ENCODE assay signal across 21 cellular contexts in genomic region chr9:136008693-136008997, GRCh38. TPM values are rescaled to one million over a fixed set of nuclear protein-coding genes. Genes with fewer than 3 reads are reported as not detected.
DNase-seq lines count a peak whose midpoint lies in the region; ATAC-seq, FAIRE-seq and TF ChIP-seq lines count a peak whose summit lies in the region.
"Had no signal": no experiment of that assay in that cellular context is flagged by ENCODE, and none has a peak within 500 bp of the region (broad histone marks: within the 10 kb centered on the region; RNA-seq: fewer than 3 reads in every experiment).

No MANE protein-coding gene starts in this region.

- CTCF ChIA-PET in HCT116 (lab: Charles Lee): no interaction called here
- CTCF ChIA-PET in activated naive CD4-positive, alpha-beta T cell treated with anti-CD3 and anti-CD28 coated beads, Interleukin-2, amount 10 ng/mL, durations not matched to agents 7 days and 5 days (lab: Charles Lee): no interaction called here

- TF ChIP-seq RAD21 in HCT116 (IDR thresholded peaks at IDR 0.05; ENCODE audit: low read depth): no peak

- H3K4me3 Mint-ChIP-seq in astrocyte (ENCODE audit: unreplicated experiment) (no peak overlapping the region), osteocyte (ENCODE audit: unreplicated experiment) (no peak overlapping the region)
- no peak overlapping the region for H3K4me3 Mint-ChIP-seq in activated naive CD4-positive, alpha-beta T cell treated with anti-CD3 and anti-CD28 coated beads, Interleukin-2, amount 10 ng/mL, durations not matched to agents 7 days and 5 days
- H3K4me3 Mint-ChIP-seq: activated T-cell treated with anti-CD3 and anti-CD28 coated beads, Interleukin-2, amount 50 U/mL, for 4 hours; central memory CD8-positive, alpha-beta T cell had no signal

- H3K27me3 ChIP-seq in HCT116 (ENCODE audit: insufficient read depth, low read length): no peaks in the 10 kb centered on the region
- H3K27me3 ChIP-seq in astrocyte (ENCODE audit: insufficient read depth, low read length): no peaks in the 10 kb centered on the region
- H3K27me3 ChIP-seq in lower lobe of right lung (ENCODE audit: low read depth): no peaks in the 10 kb centered on the region
- no peaks in the 10 kb centered on the region for H3K27me3 ChIP-seq in spleen (replicated peaks in 1 of 7)
- H3K27me3 ChIP-seq: esophagus squamous epithelium, testis had no signal

- H3K27ac ChIP-seq in HCT116 (ENCODE audit: low read depth, low read length) (peak overlapping the region; percentile 22; the same call in 1 of the 2 replicates), astrocyte (ENCODE audit: low read depth, low read length) (no peak overlapping the region), lower lobe of right lung (peak overlapping the region; percentile 61), spleen (peak overlapping the region in 6 of 8 donors; percentile 9 to 87 (median 71)), coronary artery (peak overlapping the region in 1 of 2 donors; percentile 51)

- H3K79me2 ChIP-seq in HCT116 (ENCODE audit: insufficient read depth, low read length) (no peaks in the 10 kb centered on the region), astrocyte (ENCODE audit: insufficient read depth, low read length) (no peaks in the 10 kb centered on the region)

- H3K36me3 ChIP-seq in HCT116 (ENCODE audit: control insufficient read depth in 1 of 2, insufficient read depth in 2 of 2, low read length in 2 of 2): no peaks in the 10 kb centered on the region; a peak in 1 of 4 replicates
- no peaks in the 10 kb centered on the region for H3K36me3 ChIP-seq in astrocyte (ENCODE audit: insufficient read depth, low read length)
- peaks cover 34% of the 10 kb centered on the region for H3K36me3 ChIP-seq in lower lobe of right lung
- peaks cover 0 to 62% (median 11%) of the 10 kb centered on the region in 6 donors for H3K36me3 ChIP-seq in spleen

- H3K9me3 ChIP-seq in HCT116 (ENCODE audit: control insufficient read depth in 1 of 2, insufficient read depth in 1 of 2, low read depth in 1 of 2, low read length in 2 of 2) (no peaks in the 10 kb centered on the region), astrocyte (ENCODE audit: insufficient read depth, low read depth, low read length) (no peaks in the 10 kb centered on the region), lower lobe of right lung (no peaks in the 10 kb centered on the region), spleen (no peaks in the 10 kb centered on the region)
- H3K9me3 ChIP-seq: esophagus squamous epithelium, mucosa of descending colon, testis had no signal

- 76 to 87% (median 85%) methylated on average over 21 of the region's 21 CpGs for WGBS in spleen, 5 donors

- TF ChIP-seq CTCF in HCT116 (IDR thresholded peaks at IDR 0.05 in 2 of 3, conservative IDR thresholded peaks at IDR 0.05 in 1 of 3; ENCODE audit: borderline replicate concordance in 1 of 3, insufficient read depth in 1 of 3, low read depth in 2 of 3, low read length in 2 of 3): no peak
- no peak for TF ChIP-seq CTCF in astrocyte (IDR thresholded peaks at IDR 0.05; ENCODE audit: insufficient read depth, low read depth, low read length)
- no peak for TF ChIP-seq CTCF in lower lobe of right lung (IDR thresholded peaks at IDR 0.05)
- no peak for TF ChIP-seq CTCF in spleen (IDR thresholded peaks at IDR 0.05 in 8 of 11, conservative IDR thresholded peaks at IDR 0.05 in 3 of 11)
- no peak for TF ChIP-seq CTCF in coronary artery (IDR thresholded peaks at IDR 0.05)
- no peak for TF ChIP-seq CTCF in osteocyte (IDR thresholded peaks at IDR 0.05)

- peak overlapping the region; percentile 6; the same call in 1 of the 2 replicates for H3K4me2 ChIP-seq in HCT116 (ENCODE audit: low read length)
- H3K4me2 ChIP-seq in astrocyte (ENCODE audit: low read length): peak overlapping the region; percentile 36

- TF ChIP-seq POLR2A in HCT116 (IDR thresholded peaks at IDR 0.05; ENCODE audit: borderline replicate concordance, extremely low read depth, insufficient read depth, insufficient read length) (no peak), spleen (IDR thresholded peaks at IDR 0.05) (no peak)

- FAIRE-seq in astrocyte (lab: Jason Lieb, UNC): no peak

- H2AFZ ChIP-seq in HCT116 (ENCODE audit: low read depth, low read length, poor library complexity, severe bottlenecking) (no peak overlapping the region), astrocyte (ENCODE audit: low read depth, low read length) (no peak overlapping the region)

- DNase-seq in HCT116 (ENCODE audit: low read depth, low spot score) (no peak), astrocyte (ENCODE audit: low read depth) (no peak), lower lobe of right lung (no peak), spleen (no peak), coronary artery (ENCODE audit: low spot score) (no peak), osteocyte (ENCODE audit: extremely low spot score, unreplicated experiment) (no peak)
- no peak for DNase-seq in activated naive CD4-positive, alpha-beta T cell treated with anti-CD3 and anti-CD28 coated beads, Interleukin-2, amount 10 ng/mL, durations not matched to agents 7 days and 5 days
- DNase-seq: activated CD8-positive, alpha-beta memory T cell treated with anti-CD3 and anti-CD28 coated beads for 24 hours; activated naive CD4-positive, alpha-beta T cell treated with Interleukin-2 at 50 U/mL for 16 hours; activated T-cell treated with anti-CD3 and anti-CD28 coated beads, Interleukin-2, amount 50 U/mL, for 4 hours; anterior cingulate cortex; DMS79; effector CD8-positive, alpha-beta T cell; esophagus squamous epithelium; mucosa of descending colon; NCI-H510A; RPMI8226; stimulated activated CD4-positive, alpha-beta T cell treated with anti-CD3 and anti-CD28 coated beads, Interleukin-15, amount 100 ng/mL, for 24 hours; testis had no signal

- no peaks in the 10 kb centered on the region for H3K9me2 ChIP-seq in HCT116 (ENCODE audit: insufficient read depth)

- H3K27me3 Mint-ChIP-seq in astrocyte (ENCODE audit: low read depth, unreplicated experiment) (no peaks in the 10 kb centered on the region), osteocyte (ENCODE audit: unreplicated experiment) (no peaks in the 10 kb centered on the region)
- peaks cover 4% of the 10 kb centered on the region for H3K27me3 Mint-ChIP-seq in activated naive CD4-positive, alpha-beta T cell treated with anti-CD3 and anti-CD28 coated beads, Interleukin-2, amount 10 ng/mL, durations not matched to agents 7 days and 5 days
- H3K27me3 Mint-ChIP-seq: central memory CD8-positive, alpha-beta T cell had no signal

- H4K20me1 ChIP-seq in HCT116 (ENCODE audit: insufficient read depth) (no peaks in the 10 kb centered on the region), astrocyte (ENCODE audit: insufficient read depth, low read length) (peaks cover 68% of the 10 kb centered on the region)

- H3K27ac Mint-ChIP-seq in astrocyte (ENCODE audit: unreplicated experiment) (no peak overlapping the region), osteocyte (ENCODE audit: unreplicated experiment) (no peak overlapping the region)
- no peak overlapping the region for H3K27ac Mint-ChIP-seq in activated naive CD4-positive, alpha-beta T cell treated with anti-CD3 and anti-CD28 coated beads, Interleukin-2, amount 10 ng/mL, durations not matched to agents 7 days and 5 days

- H3K4me1 ChIP-seq in HCT116 (ENCODE audit: control insufficient read depth in 1 of 2, insufficient read depth in 2 of 2, low read length in 2 of 2) (peaks cover 9 to 18% of the 10 kb centered on the region in 2 experiments), astrocyte (ENCODE audit: insufficient read depth, low read length) (peaks cover 23% of the 10 kb centered on the region), lower lobe of right lung (peaks cover 43% of the 10 kb centered on the region), spleen (peaks cover 5 to 94% (median 47%) of the 10 kb centered on the region in 6 donors)

- H3K4me3 ChIP-seq in HCT116 (replicated peaks in 1 of 2; ENCODE audit: low read depth in 1 of 2, low read length in 2 of 2) (no peak overlapping the region), astrocyte (ENCODE audit: insufficient read depth, low read depth, low read length) (no peak overlapping the region), lower lobe of right lung (no peak overlapping the region), spleen (no peak overlapping the region), coronary artery (no peak overlapping the region)
- H3K4me3 ChIP-seq: mucosa of descending colon, testis had no signal

- H3K9ac ChIP-seq in HCT116 (ENCODE audit: low read length) (no peak overlapping the region), astrocyte (ENCODE audit: low read length) (no peak overlapping the region)

- ATAC-seq in HCT116 (peak; percentile 6; the same call in 1 of the 2 replicates), lower lobe of right lung (no peak), GM21423 (IDR thresholded peaks at IDR 0.05; ENCODE audit: unreplicated experiment) (no peak)
- ATAC-seq: activated T-cell treated with anti-CD3 and anti-CD28 coated beads, Interleukin-2, amount 50 U/mL, for 4 hours; mucosa of descending colon had no signal

- intact Hi-C loops in HCT116 (cut with micrococcal nuclease): no loop called here
- intact Hi-C loops in lower lobe of right lung (cut with DNase I): no loop called here
- intact Hi-C loops in spleen (cut with DNase I; ENCODE audit: low total_unique reads): no loop called here

- H3K9me3 Mint-ChIP-seq in astrocyte (ENCODE audit: unreplicated experiment) (no peaks in the 10 kb centered on the region), osteocyte (ENCODE audit: unreplicated experiment) (no peaks in the 10 kb centered on the region)
- H3K9me3 Mint-ChIP-seq in activated naive CD4-positive, alpha-beta T cell treated with anti-CD3 and anti-CD28 coated beads, Interleukin-2, amount 10 ng/mL, durations not matched to agents 7 days and 5 days: no peaks in the 10 kb centered on the region
- H3K9me3 Mint-ChIP-seq: activated T-cell treated with anti-CD3 and anti-CD28 coated beads, Interleukin-2, amount 50 U/mL, for 4 hours; central memory CD8-positive, alpha-beta T cell had no signal

- BruUV-seq in HCT116 (replicated peaks; lab: Mats Ljungman, UMichigan): no TSS peak

- RAD21 ChIA-PET in HCT116 (lab: Charles Lee; ENCODE audit: low non-redundant PET in 1 of 2, low total read pairs in 2 of 2, uncharacterized antibody in 2 of 2, unreplicated experiment in 2 of 2): no interaction called here

- H3K36me3 Mint-ChIP-seq in astrocyte (ENCODE audit: low read depth, unreplicated experiment): peaks cover 9% of the 10 kb centered on the region
- peaks cover 5% of the 10 kb centered on the region for H3K36me3 Mint-ChIP-seq in osteocyte (ENCODE audit: unreplicated experiment)
- no peaks in the 10 kb centered on the region for H3K36me3 Mint-ChIP-seq in activated naive CD4-positive, alpha-beta T cell treated with anti-CD3 and anti-CD28 coated beads, Interleukin-2, amount 10 ng/mL, durations not matched to agents 7 days and 5 days

- peaks cover 21% of the 10 kb centered on the region for H3K4me1 Mint-ChIP-seq in astrocyte (ENCODE audit: low read depth, unreplicated experiment)
- peaks cover 50% of the 10 kb centered on the region for H3K4me1 Mint-ChIP-seq in osteocyte (ENCODE audit: unreplicated experiment)
- H3K4me1 Mint-ChIP-seq in activated naive CD4-positive, alpha-beta T cell treated with anti-CD3 and anti-CD28 coated beads, Interleukin-2, amount 10 ng/mL, durations not matched to agents 7 days and 5 days: no peaks in the 10 kb centered on the region

- POLR2A ChIA-PET in HCT116 (lab: Charles Lee): no interaction called here

RNA-seq across cellular contexts. Expression of gene UBAC1, which starts 47.5 kb away (rescaled TPM):
- total RNA-seq in HCT116 (2021; ENCODE audit: unreplicated experiment) (54.8 TPM), astrocyte (31.8 and 32.5 TPM in 2 replicates), lower lobe of right lung (40.3 TPM), spleen (10 to 100 TPM; 32.3 to 45.8 (median 34.0) TPM), osteocyte (38.9 and 41.9 TPM in 2 replicates)
- 37.7 and 48.4 TPM in 2 replicates for polyA plus RNA-seq in HCT116 (2012)
- polyA plus RNA-seq in spleen: 10 to 100 TPM; 28.0 to 45.3 (median 35.0) TPM
